Comparison of ENCODE assay signal across 10 cellular contexts in the genomic region with DNA sequence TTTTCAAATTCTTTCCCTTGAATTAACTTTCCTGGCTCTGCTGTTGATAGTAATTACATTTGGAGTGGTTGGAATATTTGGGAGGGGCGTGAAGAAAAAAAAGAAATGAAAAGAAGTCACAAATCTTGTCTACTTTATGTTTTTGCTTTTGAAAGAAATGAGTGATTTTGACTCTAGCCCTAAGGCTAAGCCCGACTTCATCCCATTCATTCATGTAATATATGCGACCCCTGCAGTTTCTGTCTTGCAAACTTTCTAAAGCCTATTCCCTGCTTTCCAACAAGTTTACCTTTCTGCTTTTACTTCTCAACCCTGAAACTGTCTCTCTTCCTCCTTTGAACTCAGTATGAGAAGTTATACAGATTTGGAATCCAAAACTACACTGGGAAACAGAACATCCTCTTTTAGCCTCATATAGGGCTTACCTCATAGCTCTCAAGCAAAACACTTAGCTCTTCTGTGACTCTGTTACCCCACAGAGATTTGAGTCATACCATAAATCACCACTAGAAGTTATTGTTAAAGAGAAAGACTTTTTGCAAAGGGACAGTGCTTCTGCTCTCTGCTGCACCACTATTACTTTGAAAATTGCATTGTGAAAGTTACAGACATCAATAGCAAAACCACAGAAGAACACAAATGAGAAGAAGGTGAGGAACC. TPM values are rescaled to one million over a fixed set of nuclear protein-coding genes. Genes with fewer than 3 reads are reported as not detected.
DNase-seq lines count a peak whose midpoint lies in the region; ATAC-seq, FAIRE-seq and TF ChIP-seq lines count a peak whose summit lies in the region.
"Had no signal": no experiment of that assay in that cellular context is flagged by ENCODE, and none has a peak within 500 bp of the region (broad histone marks: within the 10 kb centered on the region; RNA-seq: fewer than 3 reads in every experiment).

No MANE protein-coding gene starts in this region.

- TF ChIP-seq POLR2A in H54 (IDR thresholded peaks at IDR 0.05; ENCODE audit: low read depth, low read length): no peak

- intact Hi-C loops in psoas muscle (cut with DNase I): loop anchor here in 1 of 2 donors (10.0 kb wide), 1 partner anchor 53 kb away; no protein-coding TSS in a partner anchor

- no peak overlapping the region for H3K4me3 ChIP-seq in psoas muscle

- FAIRE-seq in H54 (lab: Jason Lieb, UNC): peak; percentile 92
- FAIRE-seq: D721Med had no signal

- peaks cover 0 to 10% (median 6%) of the 10 kb centered on the region in 3 donors for H3K27me3 ChIP-seq in psoas muscle (ENCODE audit: insufficient read depth in 3 of 3, low read length in 2 of 3)

- TF ChIP-seq CTCF in psoas muscle (IDR thresholded peaks at IDR 0.05): no peak

- ATAC-seq in psoas muscle (no peak), HG03521 (IDR thresholded peaks at IDR 0.05; ENCODE audit: unreplicated experiment) (no peak)

- H3K36me3 ChIP-seq in psoas muscle (ENCODE audit: insufficient read depth in 1 of 2, low read depth in 1 of 2): no peaks in the 10 kb centered on the region

- 45 to 55% (median 49%) methylated on average over 3 of the region's 3 CpGs for WGBS in psoas muscle, 3 donors

- H3K4me1 ChIP-seq in psoas muscle: no peaks in the 10 kb centered on the region

- no peak overlapping the region for H3K27ac ChIP-seq in psoas muscle

- DNase-seq in AG08396 (ENCODE audit: low spot score): peak; percentile 40
- DNase-seq in H54 (ENCODE audit: insufficient read length, low spot score): peak; percentile 50
- peak; percentile 39 for DNase-seq in SIG-M5 treated with dmso at 0.1 percent for 504 hours (lab: John Stamatoyannopoulos, UW; ENCODE audit: unreplicated experiment)
- DNase-seq in glomerular visceral epithelial cell (ENCODE audit: extremely low spot score): peak; percentile 11
- DNase-seq in psoas muscle: no peak
- no peak for DNase-seq in ecto neural progenitor cell (ENCODE audit: low spot score)
- DNase-seq in NCI-H1092 (lab: John Stamatoyannopoulos, UW): no peak

- H3K9me3 ChIP-seq in psoas muscle: no peaks in the 10 kb centered on the region

RNA-seq across cellular contexts. Expression of gene CFAP95, which starts 1.6 kb away (rescaled TPM):
- 1 to 10 TPM in 1 of 4 donors, not detected in 3; 1.8 TPM for total RNA-seq in psoas muscle
- under 1 TPM in 1 of 3 donors, not detected in 2; 0.53 TPM for polyA plus RNA-seq in psoas muscle
- total RNA-seq: ureter had no signal

Comparison
In these comparisons a context has a peak if more than half of its experiments do, and no peak if none do; other contexts are left out.
1. DNase-seq: peak in AG08396 (single experiment), H54 (single experiment), SIG-M5 treated with dmso at 0.1 percent for 504 hours (single experiment) and glomerular visceral epithelial cell (single experiment); none in psoas muscle (0 of 2), ecto neural progenitor cell (single experiment) and NCI-H1092 (single experiment).